Comparison of ENCODE assay signal across 8 cellular contexts in genomic region chr12:24821691-24822090, GRCh38.
DNase-seq lines count a peak whose midpoint lies in the region; ATAC-seq and TF ChIP-seq lines count a peak whose summit lies in the region.

No MANE protein-coding gene starts in this region.

- H3K4me3 Mint-ChIP-seq in activated T-cell treated with anti-CD3 and anti-CD28 coated beads, Interleukin-2, amount 50 U/mL, for 24 hours, result peak overlapping the region; percentile 23
- peak overlapping the region; percentile 47 for H3K4me3 Mint-ChIP-seq in T-helper 1 cell treated with Interleukin-12 subunit alpha and Interleukin-12 subunit beta and Interleukin-4 antibody, amounts not matched to agents 30 μg/mL and 1 μg/mL, for 36 hours
- H3K4me3 Mint-ChIP-seq in stimulated activated memory B cell treated with anti-CD40 and anti-IgM and Interleukin-4, amounts not matched to agents 10 μg/mL and 1 μg/mL and 100 μg/mL, for 72 hours, result peak overlapping the region; percentile 25

- H3K27me3 Mint-ChIP-seq in activated T-cell treated with anti-CD3 and anti-CD28 coated beads, Interleukin-2, amount 50 U/mL, for 24 hours, result no peaks in the 10 kb centered on the region
- H3K27me3 Mint-ChIP-seq in T-helper 1 cell treated with Interleukin-12 subunit alpha and Interleukin-12 subunit beta and Interleukin-4 antibody, amounts not matched to agents 30 μg/mL and 1 μg/mL, for 36 hours (ENCODE audit: low read depth), result no peaks in the 10 kb centered on the region
- H3K27me3 Mint-ChIP-seq in stimulated activated memory B cell treated with anti-CD40 and anti-IgM and Interleukin-4, amounts not matched to agents 10 μg/mL and 1 μg/mL and 100 μg/mL, for 72 hours, result no peaks in the 10 kb centered on the region

- peaks cover 5% of the 10 kb centered on the region for H3K9me3 Mint-ChIP-seq in activated T-cell treated with anti-CD3 and anti-CD28 coated beads, Interleukin-2, amount 50 U/mL, for 24 hours
- H3K9me3 Mint-ChIP-seq in T-helper 1 cell treated with Interleukin-12 subunit alpha and Interleukin-12 subunit beta and Interleukin-4 antibody, amounts not matched to agents 30 μg/mL and 1 μg/mL, for 36 hours, result peaks cover 6% of the 10 kb centered on the region
- H3K9me3 Mint-ChIP-seq in stimulated activated memory B cell treated with anti-CD40 and anti-IgM and Interleukin-4, amounts not matched to agents 10 μg/mL and 1 μg/mL and 100 μg/mL, for 72 hours, result no peaks in the 10 kb centered on the region

- DNase-seq in activated T-cell treated with anti-CD3 and anti-CD28 coated beads, Interleukin-2, amount 50 U/mL, for 24 hours, result no peak
- DNase-seq in activated T-cell treated with anti-CD3 and anti-CD28 coated beads for 4 hours (no peak), posterior vena cava (ENCODE audit: low spot score) (no peak), NCI-H82 treated with DMSO at 0.1 percent for 48 hours (lab: John Stamatoyannopoulos, UW; ENCODE audit: unreplicated experiment) (no peak)

- peaks cover 35% of the 10 kb centered on the region for H3K4me1 Mint-ChIP-seq in activated T-cell treated with anti-CD3 and anti-CD28 coated beads, Interleukin-2, amount 50 U/mL, for 24 hours (ENCODE audit: low read depth)
- peaks cover 19% of the 10 kb centered on the region for H3K4me1 Mint-ChIP-seq in T-helper 1 cell treated with Interleukin-12 subunit alpha and Interleukin-12 subunit beta and Interleukin-4 antibody, amounts not matched to agents 30 μg/mL and 1 μg/mL, for 36 hours (ENCODE audit: low read depth)
- peaks cover 31% of the 10 kb centered on the region for H3K4me1 Mint-ChIP-seq in stimulated activated memory B cell treated with anti-CD40 and anti-IgM and Interleukin-4, amounts not matched to agents 10 μg/mL and 1 μg/mL and 100 μg/mL, for 72 hours

- peaks cover 10% of the 10 kb centered on the region for H3K36me3 Mint-ChIP-seq in activated T-cell treated with anti-CD3 and anti-CD28 coated beads, Interleukin-2, amount 50 U/mL, for 24 hours (ENCODE audit: low read depth)
- peaks cover 12% of the 10 kb centered on the region for H3K36me3 Mint-ChIP-seq in T-helper 1 cell treated with Interleukin-12 subunit alpha and Interleukin-12 subunit beta and Interleukin-4 antibody, amounts not matched to agents 30 μg/mL and 1 μg/mL, for 36 hours (ENCODE audit: low read depth)
- peaks cover 12% of the 10 kb centered on the region for H3K36me3 Mint-ChIP-seq in stimulated activated memory B cell treated with anti-CD40 and anti-IgM and Interleukin-4, amounts not matched to agents 10 μg/mL and 1 μg/mL and 100 μg/mL, for 72 hours

- peak; percentile 54 for ATAC-seq in HG02798 (IDR thresholded peaks at IDR 0.05; ENCODE audit: poor library complexity, unreplicated experiment)
- peak; percentile 53 for ATAC-seq in stimulated activated memory B cell treated with anti-CD40 and anti-IgM and Interleukin-4, amounts not matched to agents 10 μg/mL and 1 μg/mL and 100 μg/mL, for 72 hours
- ATAC-seq in SK-N-SH treated with all-trans-retinoic acid at 6 μM for 48 hours, result no peak

- intact Hi-C loops in posterior vena cava (cut with DNase I), result no loop called here

- peak overlapping the region; percentile 77 for H3K27ac Mint-ChIP-seq in activated T-cell treated with anti-CD3 and anti-CD28 coated beads, Interleukin-2, amount 50 U/mL, for 24 hours
- H3K27ac Mint-ChIP-seq in T-helper 1 cell treated with Interleukin-12 subunit alpha and Interleukin-12 subunit beta and Interleukin-4 antibody, amounts not matched to agents 30 μg/mL and 1 μg/mL, for 36 hours, result peak overlapping the region; percentile 35
- H3K27ac Mint-ChIP-seq in stimulated activated memory B cell treated with anti-CD40 and anti-IgM and Interleukin-4, amounts not matched to agents 10 μg/mL and 1 μg/mL and 100 μg/mL, for 72 hours, result peak overlapping the region; percentile 1

TF ChIP-seq in SK-N-SH treated with all-trans-retinoic acid at 6 μM for 48 hours, 23 proteins besides CTCF, POLR2A, EP300 and RAD21:
- TF ChIP-seq ZNF70 (CRISPR knock-in tag; IDR thresholded peaks at IDR 0.05), result no peak
- TF ChIP-seq ZNF565 (CRISPR knock-in tag; conservative IDR thresholded peaks at IDR 0.05; ENCODE audit: low read depth), result no peak
- no peak for TF ChIP-seq CREB5 (CRISPR knock-in tag; IDR thresholded peaks at IDR 0.05; ENCODE audit: low read depth)

Comparison
In these comparisons a context has a peak if more than half of its experiments do, and no peak if none do; other contexts are left out.
1. H3K27ac Mint-ChIP-seq: peak in every context shown above with its lines; median percentile 77 in activated T-cell treated with anti-CD3 and anti-CD28 coated beads, Interleukin-2, amount 50 U/mL, for 24 hours; 35 in T-helper 1 cell treated with Interleukin-12 subunit alpha and Interleukin-12 subunit beta and Interleukin-4 antibody, amounts not matched to agents 30 μg/mL and 1 μg/mL, for 36 hours; 1 in stimulated activated memory B cell treated with anti-CD40 and anti-IgM and Interleukin-4, amounts not matched to agents 10 μg/mL and 1 μg/mL and 100 μg/mL, for 72 hours.